In genomic region chr1:117370071-117370470, GRCh38 we compare ENCODE assay signal across 8 cellular contexts. TPM values are rescaled to one million over a fixed set of nuclear protein-coding genes. Genes with fewer than 3 reads are reported as not detected.
DNase-seq lines count a peak whose midpoint lies in the region; ATAC-seq and TF ChIP-seq lines count a peak whose summit lies in the region.

No MANE protein-coding gene starts in this region.

- no peaks in the 10 kb centered on the region for H3K9me2 ChIP-seq in Loucy (replicated peaks; ENCODE audit: low read depth, low read length)

- peak overlapping the region in 1 of 2 donors; percentile 42 for H3K4me3 ChIP-seq in CD4-positive, alpha-beta memory T cell (ENCODE audit: low read length in 2 of 2)
- peak overlapping the region; percentile 95 for H3K4me3 ChIP-seq in Loucy (ENCODE audit: low read length, poor library complexity, severe bottlenecking)

- POLR2A ChIA-PET in CD4-positive, alpha-beta memory T cell (lab: Charles Lee; ENCODE audit: partially characterized antibody), result no interaction called here

- H3K4me1 Mint-ChIP-seq in CD4-positive, alpha-beta memory T cell, result peaks cover 43 to 81% (median 62%) of the 10 kb centered on the region in 4 donors
- H3K4me1 Mint-ChIP-seq in natural killer cell, result peaks cover 75 to 77% of the 10 kb centered on the region in 2 donors

- no peaks in the 10 kb centered on the region for H3K27me3 ChIP-seq in CD4-positive, alpha-beta memory T cell (ENCODE audit: insufficient read depth, low read length)
- no peaks in the 10 kb centered on the region for H3K27me3 ChIP-seq in Loucy (ENCODE audit: insufficient read depth, low read length, poor library complexity, severe bottlenecking)

- peaks cover 0 to 17% of the 10 kb centered on the region in 2 donors for H3K36me3 Mint-ChIP-seq in CD4-positive, alpha-beta memory T cell
- H3K36me3 Mint-ChIP-seq in natural killer cell, result no peaks in the 10 kb centered on the region

- peak overlapping the region; percentile 93 for H3K9ac ChIP-seq in Loucy (ENCODE audit: low read depth, low read length, poor library complexity, severe bottlenecking)

- intact Hi-C loops in CD4-positive, alpha-beta memory T cell (cut with micrococcal nuclease), result no loop called here
- intact Hi-C loops in natural killer cell (cut with micrococcal nuclease), result no loop called here

- DNase-seq in CD4-positive, alpha-beta memory T cell, result no peak
- DNase-seq in cerebellar cortex (ENCODE audit: low spot score) (peak; percentile 40), natural killer cell (no peak), NCI-H2171 (lab: John Stamatoyannopoulos, UW) (no peak), C1 segment of cervical spinal cord (lab: John Stamatoyannopoulos, UW) (no peak), germinal center (ENCODE audit: low spot score) (no peak)

- H3K4me1 ChIP-seq in CD4-positive, alpha-beta memory T cell (ENCODE audit: insufficient read depth, low read length), result peaks cover 72% of the 10 kb centered on the region
- H3K4me1 ChIP-seq in Loucy (ENCODE audit: insufficient read depth, low read length, poor library complexity, severe bottlenecking), result peaks cover 71% of the 10 kb centered on the region

- peaks cover 90% of the 10 kb centered on the region for H3K79me2 ChIP-seq in Loucy (ENCODE audit: insufficient read depth, low read length)

- H3K36me3 ChIP-seq in CD4-positive, alpha-beta memory T cell (ENCODE audit: insufficient read depth, low read length), result no peaks in the 10 kb centered on the region
- no peaks in the 10 kb centered on the region for H3K36me3 ChIP-seq in Loucy (ENCODE audit: insufficient read depth, low read length)

- H3K27ac ChIP-seq in CD4-positive, alpha-beta memory T cell (ENCODE audit: low read depth, low read length), result no peak overlapping the region

- no peak overlapping the region for H2AFZ ChIP-seq in Loucy (ENCODE audit: low read length)

- H4K20me1 ChIP-seq in Loucy (ENCODE audit: insufficient read depth, low read length, poor library complexity, severe bottlenecking), result peaks cover 66% of the 10 kb centered on the region

- no peaks in the 10 kb centered on the region for H3F3A ChIP-seq in Loucy (ENCODE audit: low read depth)

- peak overlapping the region; percentile 56 to 97 (median 82) for H3K4me3 Mint-ChIP-seq in CD4-positive, alpha-beta memory T cell
- peak overlapping the region; percentile 96 for H3K4me3 Mint-ChIP-seq in natural killer cell

- H3K27me3 Mint-ChIP-seq in CD4-positive, alpha-beta memory T cell, result no peaks in the 10 kb centered on the region
- no peaks in the 10 kb centered on the region for H3K27me3 Mint-ChIP-seq in natural killer cell (ENCODE audit: low read depth in 2 of 2)

- peak overlapping the region; percentile 93 for H3K4me2 ChIP-seq in Loucy (ENCODE audit: low read depth, low read length, poor library complexity, severe bottlenecking)

- H3K9me3 ChIP-seq in CD4-positive, alpha-beta memory T cell (ENCODE audit: control insufficient read depth in 1 of 2, low read length in 2 of 2), result no peaks in the 10 kb centered on the region
- no peaks in the 10 kb centered on the region for H3K9me3 ChIP-seq in Loucy (ENCODE audit: insufficient read depth, low read depth, low read length)

- CTCF ChIA-PET in CD4-positive, alpha-beta memory T cell (lab: Charles Lee; ENCODE audit: partially characterized antibody), result interaction anchor here (1.3 to 1.8 kb wide), 2 partner anchors 165 to 384 kb away, joined by 3 to 4 read pairs; no protein-coding TSS in a partner anchor

- ATAC-seq in natural killer cell (no peak), HG03460 (IDR thresholded peaks at IDR 0.05; ENCODE audit: unreplicated experiment) (no peak)

- peaks cover 0 to 3% (median 0%) of the 10 kb centered on the region in 8 donors for H3K9me3 Mint-ChIP-seq in CD4-positive, alpha-beta memory T cell
- H3K9me3 Mint-ChIP-seq in natural killer cell, result no peaks in the 10 kb centered on the region

- peak overlapping the region in 2 of 7 donors; percentile 14 to 88 for H3K27ac Mint-ChIP-seq in CD4-positive, alpha-beta memory T cell
- peak overlapping the region in 1 of 2 donors; percentile 3 for H3K27ac Mint-ChIP-seq in natural killer cell

- TF ChIP-seq CTCF in Loucy (conservative IDR thresholded peaks at IDR 0.05; ENCODE audit: low read length) (no peak), natural killer cell (IDR thresholded peaks at IDR 0.05) (no peak)

RNA-seq across cellular contexts. Expression of gene MAN1A2, which starts 2.8 kb away (rescaled TPM):
- total RNA-seq in CD4-positive, alpha-beta memory T cell, result 10 to 100 TPM; 57.0 to 66.5 TPM
- 10 to 100 TPM; 17.5 to 24.1 TPM for polyA plus RNA-seq in CD4-positive, alpha-beta memory T cell
- total RNA-seq in natural killer cell, result 10 to 100 TPM; 75.5 to 90.0 (median 87.1) TPM
